7 cellular contexts compared by ENCODE assay signal in genomic region chr12:27549231-27549800, GRCh38. TPM values are rescaled to one million over a fixed set of nuclear protein-coding genes. Genes with fewer than 3 reads are reported as not detected.
DNase-seq lines count a peak whose midpoint lies in the region; ATAC-seq and TF ChIP-seq lines count a peak whose summit lies in the region.

No MANE protein-coding gene starts in this region.

- peaks cover 0 to 4% (median 0%) of the 10 kb centered on the region in 3 donors for H3K36me3 Mint-ChIP-seq in CD8-positive, alpha-beta memory T cell

- H3K27ac ChIP-seq in caudate nucleus (ENCODE audit: low read depth, low read length) = peak overlapping the region; percentile 32
- peak overlapping the region; percentile 76 to 93 for H3K27ac ChIP-seq in lung (ENCODE audit: low read depth in 1 of 2, low read length in 1 of 2)
- peak overlapping the region; percentile 89 for H3K27ac ChIP-seq in urinary bladder (ENCODE audit: low read depth)
- no peak overlapping the region for H3K27ac ChIP-seq in CD8-positive, alpha-beta memory T cell (ENCODE audit: low read depth, low read length)

- no peak overlapping the region for H3K4me3 ChIP-seq in lung
- no peak overlapping the region for H3K4me3 ChIP-seq in urinary bladder (ENCODE audit: low read depth, low read length)
- no peak overlapping the region for H3K4me3 ChIP-seq in CD8-positive, alpha-beta memory T cell (ENCODE audit: low read length)

- peak; percentile 39 for DNase-seq in MV-4-11 (lab: John Stamatoyannopoulos, UW)
- no peak for DNase-seq in caudate nucleus (lab: John Stamatoyannopoulos, UW)
- no peak for DNase-seq in lung (ENCODE audit: low spot score)
- no peak for DNase-seq in CD8-positive, alpha-beta memory T cell
- DNase-seq in NCI-H526 (lab: John Stamatoyannopoulos, UW) = no peak

- WGBS in lung, 2 donors = 20 to 24% methylated on average over 8 of the region's 8 CpGs
- WGBS in urinary bladder = 40% methylated on average over 8 of the region's 8 CpGs

- H3K4me1 ChIP-seq in lung (ENCODE audit: control insufficient read depth in 2 of 2, insufficient read depth in 2 of 2, low read length in 2 of 2) (peaks cover 23 to 76% of the 10 kb centered on the region in 2 donors), urinary bladder (ENCODE audit: insufficient read depth) (peaks cover 16% of the 10 kb centered on the region)
- no peaks in the 10 kb centered on the region for H3K4me1 ChIP-seq in CD8-positive, alpha-beta memory T cell (ENCODE audit: insufficient read depth, low read length)

- H3K36me3 ChIP-seq in lung (ENCODE audit: control insufficient read depth in 2 of 2, insufficient read depth in 2 of 2, low read length in 2 of 2) (no peaks in the 10 kb centered on the region), urinary bladder (ENCODE audit: insufficient read depth) (no peaks in the 10 kb centered on the region)
- no peaks in the 10 kb centered on the region for H3K36me3 ChIP-seq in CD8-positive, alpha-beta memory T cell (ENCODE audit: insufficient read depth, low read length)

- peaks cover 0 to 4% (median 0%) of the 10 kb centered on the region in 3 donors for H3K4me1 Mint-ChIP-seq in CD8-positive, alpha-beta memory T cell

- H3K27ac Mint-ChIP-seq in CD8-positive, alpha-beta memory T cell = no peak overlapping the region

- POLR2A ChIA-PET in CD8-positive, alpha-beta memory T cell (lab: Charles Lee) = no interaction called here

- H3K27me3 Mint-ChIP-seq in CD8-positive, alpha-beta memory T cell = peaks cover 3 to 16% of the 10 kb centered on the region in 2 donors

- H3K27me3 ChIP-seq in lung (ENCODE audit: control insufficient read depth, insufficient read depth) = no peaks in the 10 kb centered on the region
- no peaks in the 10 kb centered on the region for H3K27me3 ChIP-seq in CD8-positive, alpha-beta memory T cell (ENCODE audit: insufficient read depth, low read length, poor library complexity, severe bottlenecking)

- H3K4me3 Mint-ChIP-seq in CD8-positive, alpha-beta memory T cell = no peak overlapping the region

- H3K9me3 Mint-ChIP-seq in CD8-positive, alpha-beta memory T cell = no peaks in the 10 kb centered on the region

- CTCF ChIA-PET in CD8-positive, alpha-beta memory T cell (lab: Charles Lee) = no interaction called here

- ATAC-seq in lung (ENCODE audit: insufficient read depth, low FRiP score) (peak; percentile 32), GM19397 (IDR thresholded peaks at IDR 0.05; ENCODE audit: unreplicated experiment) (no peak)

- TF ChIP-seq CTCF in lung (IDR thresholded peaks at IDR 0.05; ENCODE audit: control extremely low read depth, extremely low read depth) = no peak

- H3K9me3 ChIP-seq in lung (ENCODE audit: control insufficient read depth in 2 of 2, insufficient read depth in 1 of 2, low read length in 1 of 2) = no peaks in the 10 kb centered on the region
- no peaks in the 10 kb centered on the region for H3K9me3 ChIP-seq in CD8-positive, alpha-beta memory T cell (ENCODE audit: low read length)

RNA-seq across cellular contexts. Expression of gene PPFIBP1, which starts 25.3 kb away (rescaled TPM):
- total RNA-seq in lung (100 to 1,000 TPM in 1 of 2 donors, 10 to 100 TPM in 1; 95.1 to 150 TPM), urinary bladder (119 TPM)
- polyA plus RNA-seq in lung (10 to 100 TPM; 13.6 to 31.2 TPM), urinary bladder (38.4 TPM)
- total RNA-seq in CD8-positive, alpha-beta memory T cell = 10 to 100 TPM in 1 of 2 experiments, 1 to 10 TPM in 1; 6.2 to 10.7 TPM
- 1.2 TPM for polyA plus RNA-seq in CD8-positive, alpha-beta memory T cell

Comparison
In these comparisons a context has a peak if more than half of its experiments do, and no peak if none do; other contexts are left out.
1. RNA of gene PPFIBP1, which starts 25.3 kb away (total RNA-seq): 95.1 to 150 TPM in lung and 119 TPM in urinary bladder (single experiment); 6.2 to 10.7 TPM in CD8-positive, alpha-beta memory T cell; every median in the first group is over 4 times any median in the second.